8 cellular contexts compared by ENCODE assay signal in genomic region chr12:26124491-26125450, GRCh38. TPM values are rescaled to one million over a fixed set of nuclear protein-coding genes. Genes with fewer than 3 reads are reported as not detected.
DNase-seq lines count a peak whose midpoint lies in the region; ATAC-seq, FAIRE-seq and TF ChIP-seq lines count a peak whose summit lies in the region.

BHLHE41 (minus strand) TSS chr12:26125037; CDS start chr12:26124779, 258 bp downstream.

- TF ChIP-seq POLR2A in sigmoid colon (IDR thresholded peaks at IDR 0.05) = peak; percentile 50 to 77

- no peak within 1 kb of the TSS for H3K27ac Mint-ChIP-seq in immature natural killer cell

- H3K27me3 ChIP-seq in OCI-LY3 (ENCODE audit: low read depth, low read length) = peaks cover 69% of the 10 kb centered on the region
- H3K27me3 ChIP-seq in bronchial epithelial cell (ENCODE audit: control insufficient read depth, insufficient read depth, low read length) = peaks cover 17% of the 10 kb centered on the region
- H3K27me3 ChIP-seq in sigmoid colon = no peaks in the 10 kb centered on the region

- H3K27ac ChIP-seq in OCI-LY3 (ENCODE audit: low read length) (no peak within 1 kb of the TSS), sigmoid colon (peak within 1 kb of the TSS; percentile 95 to 99 (median 98))

- WGBS in sigmoid colon, 2 donors = 2% methylated on average over 54 of the region's 55 CpGs

- no peak for FAIRE-seq in bronchial epithelial cell (lab: Jason Lieb, UNC)

- no peak for TF ChIP-seq EP300 in sigmoid colon (IDR thresholded peaks at IDR 0.05)

- H3K79me2 ChIP-seq in OCI-LY3 (ENCODE audit: low read length) = no peaks in the 10 kb centered on the region

- no peak for TF ChIP-seq CTCF in OCI-LY3 (IDR thresholded peaks at IDR 0.05; ENCODE audit: low read depth, low read length)
- TF ChIP-seq CTCF in bronchial epithelial cell (IDR thresholded peaks at IDR 0.05; ENCODE audit: insufficient read depth, low read length, severe bottlenecking) = no peak
- TF ChIP-seq CTCF in sigmoid colon (IDR thresholded peaks at IDR 0.05) = no peak

- peaks cover 29 to 49% (median 29%) of the 10 kb centered on the region in 3 donors for H3K27me3 Mint-ChIP-seq in immature natural killer cell (ENCODE audit: low read depth in 3 of 3)

- intact Hi-C loops in sigmoid colon (cut with DNase I) = loop anchor here (5.0 to 10.0 kb wide), 2 partner anchors 100 to 398 kb away; no protein-coding TSS in a partner anchor

- peak within 1 kb of the TSS; percentile 63 to 87 (median 81) for H3K4me3 Mint-ChIP-seq in immature natural killer cell

- H3K9me3 ChIP-seq in OCI-LY3 (ENCODE audit: insufficient read depth, low read length) (no peaks in the 10 kb centered on the region), sigmoid colon (no peaks in the 10 kb centered on the region)

- no peaks in the 10 kb centered on the region for H3K36me3 Mint-ChIP-seq in immature natural killer cell

- peak within 1 kb of the TSS; percentile 32; the same call in 1 of the 2 replicates for H2AFZ ChIP-seq in OCI-LY3 (ENCODE audit: low read depth, low read length)

- H3K4me1 ChIP-seq in OCI-LY3 (ENCODE audit: low read length) = peaks cover 28% of the 10 kb centered on the region
- peaks cover 0 to 45% (median 29%) of the 10 kb centered on the region in 4 donors for H3K4me1 ChIP-seq in sigmoid colon

- H3K36me3 ChIP-seq in OCI-LY3 (replicated peaks; ENCODE audit: low read depth, low read length) = no peaks in the 10 kb centered on the region
- no peaks in the 10 kb centered on the region for H3K36me3 ChIP-seq in bronchial epithelial cell (ENCODE audit: control insufficient read depth, insufficient read depth, low read length)
- H3K36me3 ChIP-seq in sigmoid colon = no peaks in the 10 kb centered on the region

- peaks cover 30 to 50% of the 10 kb centered on the region in 2 donors for H3K4me1 Mint-ChIP-seq in immature natural killer cell

- no peaks in the 10 kb centered on the region for H3K9me3 Mint-ChIP-seq in immature natural killer cell

- ATAC-seq in HG03196 (IDR thresholded peaks at IDR 0.05; ENCODE audit: unreplicated experiment) = no peak

- H3K4me3 ChIP-seq in OCI-LY3 (ENCODE audit: low read length) (peak within 1 kb of the TSS; percentile 83), bronchial epithelial cell (ENCODE audit: low read depth, low read length) (peak within 1 kb of the TSS; percentile 63), sigmoid colon (peak within 1 kb of the TSS; percentile 58 to 75 (median 68))

- DNase-seq in stimulated activated CD4-positive, alpha-beta T cell treated with anti-CD3 and anti-CD28 coated beads, Interleukin-2, amount 100 ng/mL, for 24 hours = peak; percentile 7 to 21
- no peak for DNase-seq in stimulated activated CD4-positive, alpha-beta T cell treated with anti-CD3 and anti-CD28 coated beads, Interleukin-4, amount 100 ng/mL, for 4 hours
- no peak for DNase-seq in bronchial epithelial cell (ENCODE audit: low read depth)
- no peak for DNase-seq in immature natural killer cell
- peak; percentile 92 for DNase-seq in sigmoid colon
- DNase-seq in activated gamma-delta T cell treated with Interleukin-2 at 50 U/mL for 16 hours = no peak

- H3K4me2 ChIP-seq in OCI-LY3 (ENCODE audit: low read length) = peak within 1 kb of the TSS; percentile 99

- no peaks in the 10 kb centered on the region for H4K20me1 ChIP-seq in OCI-LY3 (ENCODE audit: insufficient read depth, low read length)

- H3K9ac ChIP-seq in OCI-LY3 (ENCODE audit: low read length) = peak within 1 kb of the TSS; percentile 35

RNA-seq across cellular contexts. Expression of gene BHLHE41, which starts in this region (rescaled TPM):
- total RNA-seq in bronchial epithelial cell = 2.1 TPM in 1 of 2 replicates, not detected in the other
- not detected for polyA plus RNA-seq in immature natural killer cell
- 1 to 10 TPM; 3.9 to 6.4 (median 6.0) TPM for total RNA-seq in sigmoid colon
- 10 to 100 TPM in 1 of 3 donors, 1 to 10 TPM in 2; 4.8 to 12.6 (median 6.2) TPM for polyA plus RNA-seq in sigmoid colon

Comparison
In these comparisons a context has a peak if more than half of its experiments do, and no peak if none do; other contexts are left out.
1. RNA of gene BHLHE41 (polyA plus RNA-seq): 4.8 to 12.6 TPM in sigmoid colon; not detected in immature natural killer cell; every median in the first group is over 4 times any median in the second.
2. DNase-seq: peak in stimulated activated CD4-positive, alpha-beta T cell treated with anti-CD3 and anti-CD28 coated beads, Interleukin-2, amount 100 ng/mL, for 24 hours (2 of 2) and sigmoid colon (single experiment); none in stimulated activated CD4-positive, alpha-beta T cell treated with anti-CD3 and anti-CD28 coated beads, Interleukin-4, amount 100 ng/mL, for 4 hours (0 of 2), bronchial epithelial cell (single experiment), immature natural killer cell (0 of 3) and activated gamma-delta T cell treated with Interleukin-2 at 50 U/mL for 16 hours (single experiment).
3. Peak in every context shown above with its lines, with median percentiles within 50 percentile points of each other: H3K4me3 ChIP-seq.